ENCODE assay signal across 8 cellular contexts in genomic region chr12:75526655-75527511, GRCh38. TPM values are rescaled to one million over a fixed set of nuclear protein-coding genes. Genes with fewer than 3 reads are reported as not detected.
DNase-seq lines count a peak whose midpoint lies in the region; ATAC-seq and TF ChIP-seq lines count a peak whose summit lies in the region.

No MANE protein-coding gene starts in this region.

- peaks cover 10% of the 10 kb centered on the region for H3K27me3 Mint-ChIP-seq in memory B cell

- in situ Hi-C loops in GM13976 (cut with MboI; ENCODE audit: low sequenced_read_pairs, unreplicated experiment), result loop anchor here (5.0 to 25.0 kb wide), 4 partner anchors 510 to 1035 kb away; partner anchors contain the start of genes BBS10 and OSBPL8

- no peak overlapping the region for H3K4me3 Mint-ChIP-seq in memory B cell

- no peak overlapping the region for H3K27ac Mint-ChIP-seq in memory B cell

- no peaks in the 10 kb centered on the region for H3K9me3 Mint-ChIP-seq in memory B cell

- TF ChIP-seq CTCF in AG09319 (IDR thresholded peaks at IDR 0.05; ENCODE audit: low read depth, low read length) (peak; percentile 56), GM13976 (IDR thresholded peaks at IDR 0.05; ENCODE audit: borderline replicate concordance, control extremely low read depth, extremely low read depth, insufficient read depth, missing control alignments) (peak; percentile 49)

- DNase-seq in AG09319 (ENCODE audit: extremely low read depth, low read depth) (no peak), GM13976 (ENCODE audit: low spot score) (peak; percentile 46), M059J (ENCODE audit: low read depth) (peak; percentile 48), RPMI8226 (peak; percentile 78), dermis blood vessel endothelial cell (peak; percentile 80), memory B cell (ENCODE audit: low spot score in 2 of 2) (peak in 1 of 2 donors; percentile 20), activated gamma-delta T cell treated with Interleukin-2 at 50 U/mL for 16 hours (no peak)

- peak; percentile 89 for ATAC-seq in HG02588 (IDR thresholded peaks at IDR 0.05; ENCODE audit: unreplicated experiment)
- ATAC-seq in memory B cell (ENCODE audit: low read depth), result peak; percentile 84

- H3K4me1 Mint-ChIP-seq in memory B cell, result peaks cover 5% of the 10 kb centered on the region

- peaks cover 2% of the 10 kb centered on the region for H3K36me3 Mint-ChIP-seq in memory B cell

RNA-seq across cellular contexts. Expression of gene KRR1, which starts 15.5 kb away (rescaled TPM):
- 47.1 and 93.0 TPM in 2 replicates for total RNA-seq in M059J (2014; rRNA removed; shearing (Covaris generic))
- total RNA-seq in dermis blood vessel endothelial cell, result 51.9 and 76.4 TPM in 2 replicates

RNA-seq across cellular contexts. Expression of gene GLIPR1, which starts 46.3 kb away (rescaled TPM):
- 82.2 and 131 TPM in 2 replicates for total RNA-seq in M059J (2014; rRNA removed; shearing (Covaris generic))
- total RNA-seq in dermis blood vessel endothelial cell, result 2.0 and 5.4 TPM in 2 replicates

Comparison
In these comparisons a context has a peak if more than half of its experiments do, and no peak if none do; other contexts are left out.
1. DNase-seq: peak in GM13976 (single experiment), M059J (single experiment), RPMI8226 (single experiment) and dermis blood vessel endothelial cell (single experiment); none in AG09319 (single experiment) and activated gamma-delta T cell treated with Interleukin-2 at 50 U/mL for 16 hours (single experiment).
2. RNA of gene GLIPR1, which starts 46.3 kb away (total RNA-seq): 82.2 to 131 TPM in M059J; 2.0 to 5.4 TPM in dermis blood vessel endothelial cell; every median in the first group is over 10 times any median in the second.